9 cellular contexts compared by ENCODE assay signal in genomic region chr9:72361227-72361626, GRCh38. TPM values are rescaled to one million over a fixed set of nuclear protein-coding genes. Genes with fewer than 3 reads are reported as not detected.
DNase-seq lines count a peak whose midpoint lies in the region; ATAC-seq, FAIRE-seq and TF ChIP-seq lines count a peak whose summit lies in the region.
"Had no signal": no experiment of that assay in that cellular context is flagged by ENCODE, and none has a peak within 500 bp of the region (broad histone marks: within the 10 kb centered on the region; RNA-seq: fewer than 3 reads in every experiment).

No MANE protein-coding gene starts in this region.

- DNase-seq in CD14-positive monocyte (ENCODE audit: low spot score) (no peak), Panc1 (ENCODE audit: low read depth, low spot score) (no peak), esophagus squamous epithelium (lab: John Stamatoyannopoulos, UW) (no peak), ovary (no peak), H7 (no peak), epidermal melanocyte (ENCODE audit: insufficient read length, low spot score) (no peak), H54 (ENCODE audit: insufficient read length, low spot score) (no peak)

- H3K27ac ChIP-seq in Panc1 (ENCODE audit: low read length) (peak overlapping the region; percentile 93), esophagus squamous epithelium (peak overlapping the region; percentile 69 to 100 (median 100)), ovary (peak overlapping the region in 1 of 2 donors; percentile 44)

- CTCF ChIA-PET in Panc1 (lab: Charles Lee): no interaction called here

- 14 to 19% methylated on average over 3 of the region's 3 CpGs for WGBS in esophagus squamous epithelium, 2 donors
- WGBS in ovary, 3 donors: 13% methylated on average over 3 of the region's 3 CpGs

- TF ChIP-seq CTCF in CD14-positive monocyte (IDR thresholded peaks at IDR 0.05): no peak
- no peak for TF ChIP-seq CTCF in Panc1 (IDR thresholded peaks at IDR 0.05)
- no peak for TF ChIP-seq CTCF in esophagus squamous epithelium (IDR thresholded peaks at IDR 0.05)
- TF ChIP-seq CTCF in ovary (IDR thresholded peaks at IDR 0.05): no peak

- H3K4me1 Mint-ChIP-seq in CD14-positive monocyte: peaks cover 56% of the 10 kb centered on the region

- ATAC-seq in Panc1: no peak
- ATAC-seq in HG02623 (IDR thresholded peaks at IDR 0.05; ENCODE audit: unreplicated experiment): no peak

- peaks cover 47% of the 10 kb centered on the region for H3K36me3 ChIP-seq in Panc1 (ENCODE audit: control insufficient read depth, insufficient read depth, low read length)
- H3K36me3 ChIP-seq in esophagus squamous epithelium: peaks cover 0 to 52% (median 12%) of the 10 kb centered on the region in 3 donors
- no peaks in the 10 kb centered on the region for H3K36me3 ChIP-seq in ovary
- peaks cover 28% of the 10 kb centered on the region for H3K36me3 ChIP-seq in H7 (replicated peaks; ENCODE audit: control insufficient read depth, insufficient read depth, low read length)

- POLR2A ChIA-PET in Panc1 (lab: Charles Lee): no interaction called here

- H3K9me3 ChIP-seq in Panc1 (ENCODE audit: control insufficient read depth, insufficient read depth, low read depth, low read length) (no peaks in the 10 kb centered on the region), esophagus squamous epithelium (no peaks in the 10 kb centered on the region), ovary (no peaks in the 10 kb centered on the region)

- peak overlapping the region; percentile 58 to 67 for H3K4me3 Mint-ChIP-seq in CD14-positive monocyte

- peak overlapping the region in 6 of 7 donors; percentile 9 to 80 (median 55) for H3K27ac Mint-ChIP-seq in CD14-positive monocyte

- no peak for FAIRE-seq in H54 (lab: Jason Lieb, UNC)

- TF ChIP-seq EP300 in ovary (IDR thresholded peaks at IDR 0.05): no peak

- H3K36me3 Mint-ChIP-seq in CD14-positive monocyte: peaks cover 68 to 71% of the 10 kb centered on the region in 2 donors

- H3K27me3 ChIP-seq in Panc1 (ENCODE audit: control insufficient read depth, insufficient read depth, low read length) (no peaks in the 10 kb centered on the region), esophagus squamous epithelium (peaks cover 0 to 3% (median 0%) of the 10 kb centered on the region in 4 donors), ovary (no peaks in the 10 kb centered on the region), H7 (ENCODE audit: control insufficient read depth, insufficient read depth, low read length) (no peaks in the 10 kb centered on the region)

- H3K9me3 Mint-ChIP-seq in CD14-positive monocyte: peaks cover 0 to 2% (median 0%) of the 10 kb centered on the region in 7 donors

- H3K4me1 ChIP-seq in Panc1 (ENCODE audit: control insufficient read depth, insufficient read depth, low read length) (peaks cover 37% of the 10 kb centered on the region), esophagus squamous epithelium (peaks cover 16 to 79% (median 36%) of the 10 kb centered on the region in 3 donors), ovary (ENCODE audit: insufficient read depth) (no peaks in the 10 kb centered on the region)

- in situ Hi-C loops in Panc1 (cut with HindIII; ENCODE audit: low pct_unique_long_range_greater_than_20kb, low sequenced_read_pairs): no loop called here

- H3K27me3 Mint-ChIP-seq in CD14-positive monocyte (ENCODE audit: low read depth in 3 of 3): no peaks in the 10 kb centered on the region

- intact Hi-C loops in CD14-positive monocyte (cut with micrococcal nuclease) (loop anchor here (5.0 kb wide), 2 partner anchors 54 to 231 kb away; no protein-coding TSS in a partner anchor), Panc1 (cut with micrococcal nuclease; ENCODE audit: unreplicated experiment) (loop anchor here (5.0 kb wide), 2 partner anchors 166 to 231 kb away; no protein-coding TSS in a partner anchor), esophagus squamous epithelium (cut with DNase I) (loop anchor here (5.0 kb wide), 1 partner anchor 231 kb away; no protein-coding TSS in a partner anchor), ovary (cut with DNase I) (loop anchor here in 2 of 4 donors (5.0 to 10.0 kb wide), 2 partner anchors 66 to 216 kb away; no protein-coding TSS in a partner anchor)

- no peak for TF ChIP-seq POLR2A in esophagus squamous epithelium (IDR thresholded peaks at IDR 0.05)
- no peak for TF ChIP-seq POLR2A in ovary (IDR thresholded peaks at IDR 0.05)
- TF ChIP-seq POLR2A in H54 (IDR thresholded peaks at IDR 0.05; ENCODE audit: low read depth, low read length): no peak

- no TSS peak for BruUV-seq in Panc1 (replicated peaks; lab: Mats Ljungman, UMichigan)

- H3K4me3 ChIP-seq in Panc1 (ENCODE audit: low read depth in 2 of 2, low read length in 2 of 2): peak overlapping the region; percentile 85 to 88
- peak overlapping the region; percentile 63 to 97 (median 91) for H3K4me3 ChIP-seq in esophagus squamous epithelium
- peak overlapping the region; percentile 94 for H3K4me3 ChIP-seq in ovary
- no peak overlapping the region for H3K4me3 ChIP-seq in H7 (ENCODE audit: insufficient read depth, low read depth, low read length)
- H3K4me3 ChIP-seq: lung had no signal

RNA-seq across cellular contexts. Expression of gene ZFAND5, which starts 3.8 kb away (rescaled TPM):
- polyA plus RNA-seq in CD14-positive monocyte (100 to 1,000 TPM; 199 to 237 TPM), ovary (100 to 1,000 TPM; 146 to 208 TPM)
- total RNA-seq in Panc1 (2021; ENCODE audit: unreplicated experiment) (185 TPM), esophagus squamous epithelium (100 to 1,000 TPM in 1 of 4 donors, 10 to 100 TPM in 3; 89.1 to 203 (median 92.0) TPM), ovary (100 to 1,000 TPM; 198 to 904 (median 321) TPM)
- polyA plus RNA-seq in Panc1 (2012; ENCODE audit: insufficient read length): 113 TPM
- total RNA-seq in H7 (2014; rRNA removed; shearing (Covaris generic)): 124 and 145 TPM in 2 replicates
